ENCODE assay signal across 25 cellular contexts in genomic region chr12:98793121-98793520, GRCh38.
"Had no signal": no experiment of that assay in that cellular context is flagged by ENCODE, and none has a peak within 500 bp of the region (broad histone marks: within the 10 kb centered on the region; RNA-seq: fewer than 3 reads in every experiment).

No MANE protein-coding gene starts in this region.

- H3K4me3 ChIP-seq: left ventricle myocardium inferior, lung, mucosa of descending colon, pancreas, prostate gland, smooth muscle cell, stomach, testis, thyroid gland, transverse colon, upper lobe of left lung, vagina had no signal

- H3K4me1 ChIP-seq: left ventricle myocardium inferior, pancreas, prostate gland, testis, thyroid gland, transverse colon, upper lobe of left lung, vagina had no signal

- H3K27ac ChIP-seq: left ventricle myocardium inferior, pancreas, prostate gland, stomach, testis, thyroid gland, transverse colon, upper lobe of left lung, vagina had no signal

- H3K36me3 ChIP-seq: left ventricle myocardium inferior, pancreas, prostate gland, stomach, thyroid gland, transverse colon, upper lobe of left lung, vagina had no signal

- ATAC-seq: mucosa of descending colon; naive thymus-derived CD4-positive, alpha-beta T cell; natural killer cell treated with Interleukin-12 subunit alpha and Interleukin-12 subunit beta and Interleukin-15 and Interleukin-18, amount 100 ng/mL, for 72 hours; pancreas; right cardiac atrium; sciatic nerve; stimulated activated naive B cell treated with anti-CD40 and anti-IgM and Interleukin-4, amounts not matched to agents 10 μg/mL and 1 μg/mL and 100 μg/mL, for 72 hours; stimulated activated naive CD8-positive, alpha-beta T cell treated with anti-CD3 and anti-CD28 coated beads, Interleukin-15, Interleukin-2, amounts not matched to agents 100 U/mL and 50 U/mL, for 24 hours had no signal

- H3K9me3 ChIP-seq: left ventricle myocardium inferior, mucosa of descending colon, pancreas, prostate gland, stomach, testis, thyroid gland, transverse colon, upper lobe of left lung, vagina had no signal

- H3K27me3 ChIP-seq: pancreas, stomach, testis, thyroid gland, transverse colon, upper lobe of left lung, vagina had no signal

- DNase-seq: islet precursor cell; left ventricle myocardium inferior; mesendoderm; midbrain; mucosa of descending colon; naive thymus-derived CD4-positive, alpha-beta T cell; pancreas; posterior cingulate gyrus; retina; right cardiac atrium; stimulated activated CD4-positive, alpha-beta T cell treated with anti-CD3 and anti-CD28 coated beads, Interleukin-2, amount 100 ng/mL, for 24 hours; stimulated activated CD4-positive, alpha-beta T cell treated with anti-CD3 and anti-CD28 coated beads, Interleukin-4, amount 100 ng/mL, for 1 hour; stimulated activated naive B cell treated with anti-CD40 and anti-IgM and Interleukin-4, amounts not matched to agents 10 μg/mL and 1 μg/mL and 100 μg/mL, for 72 hours; stimulated activated naive CD8-positive, alpha-beta T cell treated with anti-CD3 and anti-CD28 coated beads, Interleukin-15, Interleukin-2, amounts not matched to agents 100 U/mL and 50 U/mL, for 24 hours; stomach; testis; thyroid gland; transverse colon; upper lobe of left lung had no signal
